In genomic region chr2:16055848-16056580, GRCh38 we compare ENCODE assay signal across 10 cellular contexts.
DNase-seq lines count a peak whose midpoint lies in the region; ATAC-seq, FAIRE-seq and TF ChIP-seq lines count a peak whose summit lies in the region.
"Had no signal": no experiment of that assay in that cellular context is flagged by ENCODE, and none has a peak within 500 bp of the region (broad histone marks: within the 10 kb centered on the region; RNA-seq: fewer than 3 reads in every experiment).

No MANE protein-coding gene starts in this region.

- H3K4me3 Mint-ChIP-seq in CD14-positive monocyte = peak overlapping the region in 1 of 2 donors; percentile 47

- TF ChIP-seq CTCF in CD14-positive monocyte (IDR thresholded peaks at IDR 0.05) (no peak), D721Med (IDR thresholded peaks at IDR 0.05; ENCODE audit: insufficient read depth, missing control alignments) (no peak)

- ATAC-seq in GM19397 (IDR thresholded peaks at IDR 0.05; ENCODE audit: unreplicated experiment) (peak; percentile 84), HG02981 (IDR thresholded peaks at IDR 0.05; ENCODE audit: unreplicated experiment) (peak; percentile 81)

- no peaks in the 10 kb centered on the region for H3K36me3 Mint-ChIP-seq in CD14-positive monocyte

- DNase-seq in G401 (ENCODE audit: low spot score) (peak; percentile 26), NOMO-1 treated with DMSO at 0.1 percent for 48 hours (lab: John Stamatoyannopoulos, UW; ENCODE audit: unreplicated experiment) (peak; percentile 83), iPS-NIHi11 (ENCODE audit: low spot score) (no peak), CD14-positive monocyte (ENCODE audit: low spot score) (no peak), D721Med (ENCODE audit: insufficient read length, low spot score) (no peak), NCI-H2107 treated with DMSO at 0.1 percent for 48 hours (lab: John Stamatoyannopoulos, UW; ENCODE audit: unreplicated experiment) (no peak)
- DNase-seq: WERI-Rb-1 had no signal

- FAIRE-seq in D721Med (lab: Jason Lieb, UNC) = no peak
- FAIRE-seq: astrocyte had no signal

- peak overlapping the region in 3 of 7 donors; percentile 1 to 38 (median 13) for H3K27ac Mint-ChIP-seq in CD14-positive monocyte

- peaks cover 19% of the 10 kb centered on the region for H3K4me1 Mint-ChIP-seq in CD14-positive monocyte

- intact Hi-C loops in CD14-positive monocyte (cut with micrococcal nuclease) = no loop called here

- in situ Hi-C loops in G401 (cut with HindIII; ENCODE audit: low sequenced_read_pairs) = no loop called here

- peaks cover 0 to 4% (median 2%) of the 10 kb centered on the region in 3 donors for H3K27me3 Mint-ChIP-seq in CD14-positive monocyte (ENCODE audit: low read depth in 3 of 3)

- H3K9me3 Mint-ChIP-seq in CD14-positive monocyte = peaks cover 0 to 6% (median 1%) of the 10 kb centered on the region in 7 donors

Comparison
In these comparisons a context has a peak if more than half of its experiments do, and no peak if none do; other contexts are left out.
1. DNase-seq: peak in G401 (single experiment) and NOMO-1 treated with DMSO at 0.1 percent for 48 hours (single experiment); none in iPS-NIHi11 (single experiment), CD14-positive monocyte (single experiment), D721Med (single experiment) and NCI-H2107 treated with DMSO at 0.1 percent for 48 hours (single experiment).